ENCODE assay signal across 8 cellular contexts in the genomic region with DNA sequence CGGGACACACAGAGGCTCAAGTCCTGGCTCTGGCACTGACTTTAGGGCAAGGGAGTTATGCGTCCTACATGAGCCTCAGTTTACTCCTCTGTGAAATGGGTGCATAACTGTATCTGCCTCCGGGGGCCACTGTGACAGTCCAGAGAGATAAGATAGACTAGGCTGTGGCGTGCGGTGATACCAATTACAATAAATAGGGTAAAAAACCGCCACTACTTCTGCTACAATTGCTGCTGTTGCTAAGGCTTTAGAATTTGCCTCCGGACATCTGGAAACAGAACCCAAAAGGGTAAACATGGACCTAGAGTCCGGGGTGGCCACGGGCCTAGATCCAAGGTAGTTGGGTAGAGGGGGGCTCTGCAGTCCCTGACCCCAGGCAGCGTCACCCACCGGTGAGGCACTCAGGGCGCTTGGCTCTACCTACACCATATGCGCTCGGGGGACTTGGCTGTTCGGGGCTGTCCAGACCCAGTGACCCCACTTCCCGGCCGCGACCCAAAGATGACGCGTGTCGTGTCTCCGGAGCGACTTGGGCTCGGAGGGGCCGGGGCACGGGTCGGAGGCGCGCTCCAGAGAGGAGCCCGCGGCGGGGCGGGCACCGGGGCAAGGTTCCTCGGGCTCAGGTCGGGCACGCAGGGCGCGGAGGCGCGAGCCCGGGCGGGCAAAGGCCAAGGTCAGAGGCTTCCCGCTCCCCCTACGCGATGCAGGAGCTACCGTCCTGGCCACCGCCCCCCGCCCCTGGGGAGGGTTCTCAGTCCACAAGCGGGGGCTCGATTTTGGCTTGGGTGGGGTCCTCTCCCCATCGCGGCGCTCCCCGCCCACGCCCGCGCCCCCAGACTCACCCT. TPM values are rescaled to one million over a fixed set of nuclear protein-coding genes. Genes with fewer than 3 reads are reported as not detected.
A peak's percentile ranks its signal among the peaks of the same experiment; 100 is the strongest.
DNase-seq lines count a peak whose midpoint lies in the region; ATAC-seq and TF ChIP-seq lines count a peak whose summit lies in the region.

No MANE protein-coding gene starts in this region.

- no peak for TF ChIP-seq CTCF in HFFc6 (IDR thresholded peaks at IDR 0.05)

- peaks cover 8% of the 10 kb centered on the region for H3K4me1 ChIP-seq in adipocyte (ENCODE audit: control insufficient read depth, insufficient read depth, low read length)
- peaks cover 9% of the 10 kb centered on the region for H3K4me1 ChIP-seq in iPS-15b (ENCODE audit: control insufficient read depth, insufficient read depth, low read length)

- peaks cover 6% of the 10 kb centered on the region; the same call in 1 of the 2 replicates for H3K4me1 Mint-ChIP-seq in HFFc6 (ENCODE audit: low read depth)

- H3K27me3 Mint-ChIP-seq in HFFc6 (ENCODE audit: insufficient read depth): peaks cover 9% of the 10 kb centered on the region

- H3K9me3 ChIP-seq in adipocyte (ENCODE audit: control insufficient read depth, low read length): no peaks in the 10 kb centered on the region
- H3K9me3 ChIP-seq in iPS-15b (ENCODE audit: control insufficient read depth, insufficient read depth, low read length): no peaks in the 10 kb centered on the region

- peak overlapping the region; percentile 64 for H3K4me3 Mint-ChIP-seq in HFFc6

- no peaks in the 10 kb centered on the region for H3K36me3 ChIP-seq in adipocyte (ENCODE audit: control insufficient read depth, insufficient read depth, low read length, severe bottlenecking)
- H3K36me3 ChIP-seq in iPS-15b (ENCODE audit: control insufficient read depth, insufficient read depth, low read length): no peaks in the 10 kb centered on the region

- DNase-seq in CD1c-positive myeloid dendritic cell (ENCODE audit: extremely low spot score) (peak; percentile 32), HFFc6 (no peak), adipocyte (ENCODE audit: low read depth) (peak; percentile 38), NCI-H1048 (lab: John Stamatoyannopoulos, UW) (no peak)

- H3K27me3 ChIP-seq in adipocyte (replicated peaks; ENCODE audit: control insufficient read depth, insufficient read depth, low read length): no peaks in the 10 kb centered on the region
- H3K27me3 ChIP-seq in iPS-15b (ENCODE audit: control insufficient read depth, insufficient read depth, low read length): peaks cover 4% of the 10 kb centered on the region

- peak overlapping the region; percentile 89 for H3K4me3 ChIP-seq in adipocyte (ENCODE audit: low read length)
- peak overlapping the region; percentile 64 for H3K4me3 ChIP-seq in iPS-15b (ENCODE audit: low read depth, low read length)
- H3K4me3 ChIP-seq in skin epidermis: peak overlapping the region; percentile 75 to 98 (median 86)

- H3K36me3 Mint-ChIP-seq in HFFc6 (ENCODE audit: low read depth): no peaks in the 10 kb centered on the region

- H3K9ac ChIP-seq in adipocyte (ENCODE audit: low read length): peak overlapping the region; percentile 89
- H3K9ac ChIP-seq in iPS-15b (ENCODE audit: low read depth, low read length): peak overlapping the region; percentile 37

- H3K27ac Mint-ChIP-seq in HFFc6: no peak overlapping the region

- ATAC-seq in HG02759 (IDR thresholded peaks at IDR 0.05; ENCODE audit: unreplicated experiment): no peak
- ATAC-seq in HG02798 (IDR thresholded peaks at IDR 0.05; ENCODE audit: poor library complexity, unreplicated experiment): no peak

- peak overlapping the region in 19 of 21 experiments; percentile 68 to 95 (median 85) for H3K27ac ChIP-seq in skin epidermis

- no peaks in the 10 kb centered on the region for H3K9me3 Mint-ChIP-seq in HFFc6

RNA-seq across cellular contexts. Expression of a gene that starts 1.0 kb away (rescaled TPM):
- 1 to 10 TPM; 2.1 to 6.3 (median 2.5) TPM for total RNA-seq in HFFc6 (2021; fragmentation: NEBNext Ultra II Directional; extraction: Animal tissue kit (Norgen Biotek cat#: 25700))

RNA-seq across cellular contexts. Expression of a gene that starts 55.6 kb away (rescaled TPM):
- 10 to 100 TPM; 32.1 to 39.8 (median 35.7) TPM for total RNA-seq in HFFc6 (2021; fragmentation: NEBNext Ultra II Directional; extraction: Animal tissue kit (Norgen Biotek cat#: 25700))

Comparison
In these comparisons a context has a peak if more than half of its experiments do, and no peak if none do; other contexts are left out.
1. DNase-seq: peak in CD1c-positive myeloid dendritic cell (single experiment) and adipocyte (single experiment); none in HFFc6 (single experiment) and NCI-H1048 (single experiment).
2. Peak in every context shown above with its lines, with median percentiles within 50 percentile points of each other: H3K4me3 ChIP-seq.